34 cellular contexts compared by ENCODE assay signal in genomic region chr18:29979884-29980283, GRCh38.
DNase-seq lines count a peak whose midpoint lies in the region; ATAC-seq, FAIRE-seq and TF ChIP-seq lines count a peak whose summit lies in the region.
"Had no signal": no experiment of that assay in that cellular context is flagged by ENCODE, and none has a peak within 500 bp of the region (broad histone marks: within the 10 kb centered on the region; RNA-seq: fewer than 3 reads in every experiment).

No MANE protein-coding gene starts in this region.

- CTCF ChIA-PET in GM12878 (lab: Yijun Ruan, JAX), result no interaction called here

- no TSS peak for BruUV-seq in GM12878 (replicated peaks; lab: Mats Ljungman, UMichigan)

- no peaks in the 10 kb centered on the region for H3K4me1 ChIP-seq in GM23248 (ENCODE audit: insufficient read depth)
- H3K4me1 ChIP-seq in GM12878 (ENCODE audit: control insufficient read depth, insufficient read depth, low read length), result no peaks in the 10 kb centered on the region
- H3K4me1 ChIP-seq: BLaER1, esophagus squamous epithelium, gastroesophageal sphincter, Peyer's patch, upper lobe of right lung had no signal

- H3K4me2 ChIP-seq in GM23248 (ENCODE audit: unreplicated experiment), result no peak overlapping the region
- H3K4me2 ChIP-seq in GM12878 (ENCODE audit: control insufficient read depth, insufficient read depth), result no peak overlapping the region
- H3K4me2 ChIP-seq: BLaER1, KMS-11, smooth muscle cell had no signal

- DNase-seq in GM23248, result peak; percentile 41
- DNase-seq in NB4 (ENCODE audit: low read depth), result peak; percentile 1
- DNase-seq in GM12878 (ENCODE audit: low read depth, low spot score), result no peak
- peak; percentile 32 for DNase-seq in left kidney (ENCODE audit: low read depth, low spot score)
- no peak for DNase-seq in stimulated activated CD4-positive, alpha-beta T cell treated with anti-CD3 and anti-CD28 coated beads, Interleukin-4, amount 100 ng/mL, for 4 hours
- DNase-seq: activated CD4-positive, alpha-beta T cell treated with anti-CD3 and anti-CD28 coated beads, Interleukin-2, amount 10 ng/mL, durations not matched to agents 7 days and 5 days; activated gamma-delta T cell; activated naive CD8-positive, alpha-beta T cell treated with anti-CD3 and anti-CD28 coated beads, Interleukin-2, amount 10 ng/mL, durations not matched to agents 7 days and 5 days; cerebellar nuclear complex; DMS153; dorsolateral prefrontal cortex; esophagus squamous epithelium; hypothalamus; left cardiac atrium; mammary epithelial cell; NCI-H2029; NCI-H526; NK-92 treated with Interleukin-12 subunit alpha and Interleukin-12 subunit beta, amount 100 ng/mL, for 24 hours; Peyer's patch; SIG-M5; stimulated activated CD4-positive, alpha-beta T cell treated with anti-CD3 and anti-CD28 coated beads, Interleukin-1b, Interleukin-23, amount 100 ng/mL, for 48 hours; stimulated activated naive CD8-positive, alpha-beta T cell treated with anti-CD3 and anti-CD28 coated beads, Interleukin-15, Interleukin-2, amounts not matched to agents 100 U/mL and 50 U/mL, for 24 hours; SW 1271; T1000; upper lobe of right lung had no signal

- intact Hi-C loops in GM12878 (cut with micrococcal nuclease; ENCODE audit: unreplicated experiment), result no loop called here

- no peak overlapping the region for H3K9ac ChIP-seq in GM23248
- H3K9ac ChIP-seq in GM12878 (ENCODE audit: control insufficient read depth, insufficient read depth, low read length), result no peak overlapping the region
- H3K9ac ChIP-seq: BLaER1, KMS-11 had no signal

- ATAC-seq in GM12878, result no peak
- no peak for ATAC-seq in HG03108 (IDR thresholded peaks at IDR 0.05; ENCODE audit: unreplicated experiment)
- no peak for ATAC-seq in HG03280 (IDR thresholded peaks at IDR 0.05; ENCODE audit: unreplicated experiment)
- ATAC-seq in HG03521 (IDR thresholded peaks at IDR 0.05; ENCODE audit: unreplicated experiment), result no peak
- ATAC-seq: gastroesophageal sphincter; left cardiac atrium; stimulated activated naive CD8-positive, alpha-beta T cell treated with anti-CD3 and anti-CD28 coated beads, Interleukin-15, Interleukin-2, amounts not matched to agents 100 U/mL and 50 U/mL, for 24 hours; upper lobe of right lung had no signal

- in situ Hi-C loops in GM23248 (cut with MboI), result no loop called here
- in situ Hi-C loops in GM12878 (cut with MboI), result no loop called here

- H3K27ac ChIP-seq in GM23248 (no peak overlapping the region), GM12878 (ENCODE audit: control insufficient read depth, insufficient read depth) (no peak overlapping the region)
- H3K27ac ChIP-seq: BLaER1, dorsolateral prefrontal cortex, esophagus squamous epithelium, gastroesophageal sphincter, KMS-11, Peyer's patch, upper lobe of right lung had no signal

- H3K36me3 ChIP-seq in GM23248 (ENCODE audit: low read depth) (no peaks in the 10 kb centered on the region), GM12878 (ENCODE audit: control insufficient read depth in 2 of 2, insufficient read depth in 2 of 2, low read length in 1 of 2) (no peaks in the 10 kb centered on the region)
- H3K36me3 ChIP-seq: BLaER1, esophagus squamous epithelium, gastroesophageal sphincter, Peyer's patch, upper lobe of right lung had no signal

- WGBS in GM23248 (ENCODE audit: low coverage in 1 of 2, low lambda C conversion rate in 2 of 2, missing lambda C conversion rate in 2 of 2), 2 experiments, result 4 to 12% methylated on average over 1 of the region's 1 CpG
- 38% methylated on average over 1 of the region's 1 CpG for WGBS in GM12878 (ENCODE audit: insufficient coverage, insufficient replicate concordance, low lambda C conversion rate, missing lambda C conversion rate)

- POLR2A ChIA-PET in GM12878 (lab: Charles Lee), result no interaction called here

- FAIRE-seq in GM12878 (lab: Jason Lieb, UNC), result no peak
- FAIRE-seq: astrocyte, endometrium had no signal

- TF ChIP-seq POLR2A in NB4 (IDR thresholded peaks at IDR 0.05; ENCODE audit: extremely low read depth, insufficient read length) (no peak), GM12878 (IDR thresholded peaks at IDR 0.05; ENCODE audit: low read depth, low read length) (no peak)

- TF ChIP-seq CTCF in NB4 (IDR thresholded peaks at IDR 0.05; ENCODE audit: low read depth, low read length) (no peak), GM12878 (IDR thresholded peaks at IDR 0.05 in 2 of 3, conservative IDR thresholded peaks at IDR 0.05 in 1 of 3; ENCODE audit: control insufficient read depth in 2 of 3, extremely low read depth in 1 of 3, insufficient read depth in 1 of 3, low read depth in 3 of 3, low read length in 3 of 3) (no peak)

- SMC1A ChIA-PET in GM12878 (lab: Charles Lee; ENCODE audit: uncharacterized antibody, unreplicated experiment), result no interaction called here

- no peak for TF ChIP-seq EP300 in GM12878 (IDR thresholded peaks at IDR 0.05; ENCODE audit: borderline replicate concordance in 1 of 2, control insufficient read depth in 1 of 2, low read depth in 2 of 2, low read length in 2 of 2)

- no peak overlapping the region for H3K4me3 ChIP-seq in GM23248
- no peak overlapping the region for H3K4me3 ChIP-seq in NB4 (ENCODE audit: low read depth, low read length)
- H3K4me3 ChIP-seq in GM12878, result no peak overlapping the region
- H3K4me3 ChIP-seq: BLaER1, dorsolateral prefrontal cortex, esophagus squamous epithelium, gastroesophageal sphincter, Peyer's patch, smooth muscle cell, upper lobe of right lung had no signal

- H3K9me2 ChIP-seq in GM23248 (ENCODE audit: insufficient read depth), result no peaks in the 10 kb centered on the region

- H3K9me3 ChIP-seq in GM23248 (ENCODE audit: low read depth) (no peaks in the 10 kb centered on the region), GM12878 (replicated peaks; ENCODE audit: control insufficient read depth, insufficient read depth, low read length) (no peaks in the 10 kb centered on the region)
- H3K9me3 ChIP-seq: BLaER1, esophagus squamous epithelium, gastroesophageal sphincter, Peyer's patch, upper lobe of right lung had no signal

- H3K27me3 ChIP-seq in GM23248 (replicated peaks; ENCODE audit: insufficient read depth), result no peaks in the 10 kb centered on the region
- H3K27me3 ChIP-seq in GM12878 (replicated peaks in 1 of 2; ENCODE audit: control insufficient read depth in 2 of 2, insufficient read depth in 2 of 2, low read length in 1 of 2), result no peaks in the 10 kb centered on the region
- H3K27me3 ChIP-seq: BLaER1, dorsolateral prefrontal cortex, esophagus squamous epithelium, gastroesophageal sphincter, Peyer's patch, upper lobe of right lung had no signal

- no peaks in the 10 kb centered on the region for H3F3A ChIP-seq in GM23248 (ENCODE audit: insufficient read depth)

- H2AFZ ChIP-seq in GM23248, result no peak overlapping the region
- H2AFZ ChIP-seq in GM12878 (ENCODE audit: control insufficient read depth, low read depth, low read length), result no peak overlapping the region

- H3K79me2 ChIP-seq in GM23248 (ENCODE audit: insufficient read depth) (no peaks in the 10 kb centered on the region), GM12878 (ENCODE audit: control insufficient read depth, insufficient read depth, low read length) (no peaks in the 10 kb centered on the region)

- RAD21 ChIA-PET in GM12878 (lab: Charles Lee; ENCODE audit: unreplicated experiment), result no interaction called here

- no peak for TF ChIP-seq RAD21 in GM12878 (IDR thresholded peaks at IDR 0.05; ENCODE audit: insufficient read depth, low read depth, low read length)

- no peaks in the 10 kb centered on the region for H4K20me1 ChIP-seq in GM23248 (ENCODE audit: insufficient read depth)
- no peaks in the 10 kb centered on the region for H4K20me1 ChIP-seq in GM12878 (ENCODE audit: control insufficient read depth, insufficient read depth)
- H4K20me1 ChIP-seq: BLaER1 had no signal

TF ChIP-seq in GM12878, 131 proteins besides CTCF, POLR2A, EP300 and RAD21 (continues in another document):
- TF ChIP-seq REST (IDR thresholded peaks at IDR 0.05; ENCODE audit: low read depth, low read length), result peak; percentile 66
- TF ChIP-seq RUNX3 (IDR thresholded peaks at IDR 0.05; ENCODE audit: low read length), result no peak
- TF ChIP-seq BACH1 (IDR thresholded peaks at IDR 0.05; ENCODE audit: borderline replicate concordance), result no peak

Comparison
In these comparisons a context has a peak if more than half of its experiments do, and no peak if none do; other contexts are left out.
1. DNase-seq: peak in GM23248 (single experiment), NB4 (single experiment) and left kidney (single experiment); none in GM12878 (single experiment) and stimulated activated CD4-positive, alpha-beta T cell treated with anti-CD3 and anti-CD28 coated beads, Interleukin-4, amount 100 ng/mL, for 4 hours (0 of 2).